In genomic region chr6:43634702-43635303, GRCh38 we compare ENCODE assay signal across 9 cellular contexts. TPM values are rescaled to one million over a fixed set of nuclear protein-coding genes. Genes with fewer than 3 reads are reported as not detected.
DNase-seq lines count a peak whose midpoint lies in the region; TF ChIP-seq lines count a peak whose summit lies in the region.
"Had no signal": no experiment of that assay in that cellular context is flagged by ENCODE, and none has a peak within 500 bp of the region (broad histone marks: within the 10 kb centered on the region; RNA-seq: fewer than 3 reads in every experiment).

No MANE protein-coding gene starts in this region.

- no peak overlapping the region for H3K4me2 ChIP-seq in osteoblast (ENCODE audit: insufficient read depth, low read length)

- peaks cover 33 to 60% (median 52%) of the 10 kb centered on the region in 3 donors for H3K4me1 Mint-ChIP-seq in CD8-positive, alpha-beta memory T cell

- no peak for DNase-seq in CD8-positive, alpha-beta memory T cell
- DNase-seq in caudate nucleus (lab: John Stamatoyannopoulos, UW) (no peak), osteoblast (ENCODE audit: insufficient read length, low spot score, missing footprints) (no peak), head of caudate nucleus (no peak), COR-L47 (lab: John Stamatoyannopoulos, UW) (no peak), NCI-H748 (lab: John Stamatoyannopoulos, UW; ENCODE audit: unreplicated experiment) (no peak)
- DNase-seq in stimulated activated CD4-positive, alpha-beta T cell treated with anti-CD3 and anti-CD28 coated beads, Interleukin-1b, Interleukin-23, amount 100 ng/mL, for 48 hours = no peak

- peaks cover 9% of the 10 kb centered on the region for H3K36me3 ChIP-seq in CD8-positive, alpha-beta memory T cell (ENCODE audit: insufficient read depth, low read length)
- H3K36me3 ChIP-seq in KOPT-K1 (ENCODE audit: insufficient read depth, low read length) (peaks cover 26% of the 10 kb centered on the region), osteoblast (ENCODE audit: insufficient read depth, low read length) (peaks cover 15% of the 10 kb centered on the region)

- intact Hi-C loops in head of caudate nucleus (cut with DNase I) = no loop called here

- POLR2A ChIA-PET in CD8-positive, alpha-beta memory T cell (lab: Charles Lee) = interaction anchor here (0.7 to 1.0 kb wide), 2 partner anchors 62 to 90 kb away, joined by 3 to 6 read pairs; no protein-coding TSS in a partner anchor

- no peak for TF ChIP-seq CTCF in osteoblast (IDR thresholded peaks at IDR 0.05; ENCODE audit: extremely low read depth, low read depth, low read length)

- peak overlapping the region; percentile 94 to 99 (median 96) for H3K27ac Mint-ChIP-seq in CD8-positive, alpha-beta memory T cell

- peak overlapping the region; percentile 94 for H3K4me3 ChIP-seq in CD8-positive, alpha-beta memory T cell (ENCODE audit: low read length)
- H3K4me3 ChIP-seq in osteoblast (ENCODE audit: insufficient read depth, low read length) = peak overlapping the region; percentile 79

- H3K27me3 Mint-ChIP-seq in CD8-positive, alpha-beta memory T cell = peaks cover 0 to 8% of the 10 kb centered on the region in 2 donors

- H3K36me3 Mint-ChIP-seq in CD8-positive, alpha-beta memory T cell = peaks cover 0 to 28% (median 5%) of the 10 kb centered on the region in 3 donors

- CTCF ChIA-PET in CD8-positive, alpha-beta memory T cell (lab: Charles Lee) = interaction anchor here (2.7 kb wide), 1 partner anchor 26 kb away, joined by 9 read pairs; no protein-coding TSS in a partner anchor

- peaks cover 39% of the 10 kb centered on the region for H3K79me2 ChIP-seq in osteoblast (ENCODE audit: insufficient read depth, low read length)

- H4K20me1 ChIP-seq in osteoblast (ENCODE audit: insufficient read depth, low read length) = peaks cover 12% of the 10 kb centered on the region

- no peak overlapping the region for H3K27ac ChIP-seq in CD8-positive, alpha-beta memory T cell (ENCODE audit: low read depth, low read length)
- H3K27ac ChIP-seq in KOPT-K1 (ENCODE audit: low read depth, low read length, poor library complexity, severe bottlenecking) (peak overlapping the region; percentile 95), caudate nucleus (ENCODE audit: low read depth, low read length) (peak overlapping the region; percentile 69), osteoblast (ENCODE audit: low read depth, low read length) (no peak overlapping the region)
- H3K27ac ChIP-seq: cardiac muscle cell had no signal

- peaks cover 35% of the 10 kb centered on the region for H3K4me1 ChIP-seq in CD8-positive, alpha-beta memory T cell (ENCODE audit: insufficient read depth, low read length)
- H3K4me1 ChIP-seq in osteoblast (ENCODE audit: insufficient read depth, low read length) = peaks cover 11% of the 10 kb centered on the region

- no peaks in the 10 kb centered on the region for H3K9me3 Mint-ChIP-seq in CD8-positive, alpha-beta memory T cell

- H3K9me3 ChIP-seq in CD8-positive, alpha-beta memory T cell (ENCODE audit: low read length) = no peaks in the 10 kb centered on the region
- H3K9me3 ChIP-seq in KOPT-K1 (ENCODE audit: insufficient read depth, low read length, poor library complexity, severe bottlenecking) (no peaks in the 10 kb centered on the region), osteoblast (ENCODE audit: low read depth, low read length) (no peaks in the 10 kb centered on the region)

- H3K4me3 Mint-ChIP-seq in CD8-positive, alpha-beta memory T cell = peak overlapping the region; percentile 96 to 100 (median 97)

- H2AFZ ChIP-seq in osteoblast (ENCODE audit: low read length) = peak overlapping the region; percentile 96

- H3K27me3 ChIP-seq in CD8-positive, alpha-beta memory T cell (ENCODE audit: insufficient read depth, low read length, poor library complexity, severe bottlenecking) = no peaks in the 10 kb centered on the region
- no peaks in the 10 kb centered on the region for H3K27me3 ChIP-seq in osteoblast (ENCODE audit: insufficient read depth, low read length)
- H3K27me3 ChIP-seq: cardiac muscle cell had no signal

RNA-seq across cellular contexts. Expression of gene MAD2L1BP, which starts 0.8 kb away (rescaled TPM):
- 10 to 100 TPM; 27.6 to 27.7 TPM for total RNA-seq in CD8-positive, alpha-beta memory T cell
- polyA plus RNA-seq in CD8-positive, alpha-beta memory T cell = 16.0 TPM
- total RNA-seq in osteoblast = 18.6 and 30.4 TPM in 2 replicates

RNA-seq across cellular contexts. Expression of gene GTPBP2, which starts 5.7 kb away (rescaled TPM):
- total RNA-seq in CD8-positive, alpha-beta memory T cell = 10 to 100 TPM; 44.2 to 45.4 TPM
- polyA plus RNA-seq in CD8-positive, alpha-beta memory T cell = 3.9 TPM
- 74.3 and 84.0 TPM in 2 replicates for total RNA-seq in osteoblast

RNA-seq across cellular contexts. Expression of gene RSPH9, which starts 10.0 kb away (rescaled TPM):
- not detected for total RNA-seq in CD8-positive, alpha-beta memory T cell
- 1.3 TPM for polyA plus RNA-seq in CD8-positive, alpha-beta memory T cell
- total RNA-seq in osteoblast = under 0.01 and 0.36 TPM in 2 replicates

RNA-seq across cellular contexts. Expression of gene MRPS18A, which starts 52.8 kb away (rescaled TPM):
- 10 to 100 TPM; 60.4 to 60.6 TPM for total RNA-seq in CD8-positive, alpha-beta memory T cell
- 65.2 TPM for polyA plus RNA-seq in CD8-positive, alpha-beta memory T cell
- 27.5 and 30.4 TPM in 2 replicates for total RNA-seq in osteoblast

RNA-seq across cellular contexts. Expression of gene POLH, which starts 58.8 kb away (rescaled TPM):
- 10 to 100 TPM; 33.8 to 38.6 TPM for total RNA-seq in CD8-positive, alpha-beta memory T cell
- polyA plus RNA-seq in CD8-positive, alpha-beta memory T cell = 15.6 TPM
- 26.4 and 28.0 TPM in 2 replicates for total RNA-seq in osteoblast

Comparison
In these comparisons a context has a peak if more than half of its experiments do, and no peak if none do; other contexts are left out.
1. H3K27ac ChIP-seq: peak in KOPT-K1 (single experiment) and caudate nucleus (single experiment); none in CD8-positive, alpha-beta memory T cell (single experiment) and osteoblast (single experiment).